12 cellular contexts compared by ENCODE assay signal in genomic region chr20:33793011-33793931, GRCh38. TPM values are rescaled to one million over a fixed set of nuclear protein-coding genes. Genes with fewer than 3 reads are reported as not detected.
A peak's percentile ranks its signal among the peaks of the same experiment; 100 is the strongest.
DNase-seq lines count a peak whose midpoint lies in the region; ATAC-seq and TF ChIP-seq lines count a peak whose summit lies in the region.
"Had no signal": no experiment of that assay in that cellular context is flagged by ENCODE, and none has a peak within 500 bp of the region (broad histone marks: within the 10 kb centered on the region; RNA-seq: fewer than 3 reads in every experiment).

No MANE protein-coding gene starts in this region.

- DNase-seq in GM13977 (ENCODE audit: low spot score): peak; percentile 43
- peak; percentile 44 for DNase-seq in UCSD-AML1 (lab: John Stamatoyannopoulos, UW; ENCODE audit: unreplicated experiment)
- peak; percentile 14 for DNase-seq in hepatic stellate cell (ENCODE audit: low spot score)
- DNase-seq in sciatic nerve (ENCODE audit: low spot score): no peak
- no peak for DNase-seq in NCI-H128 (lab: John Stamatoyannopoulos, UW; ENCODE audit: unreplicated experiment)
- DNase-seq in suprapubic skin (ENCODE audit: low spot score in 2 of 2): no peak
- DNase-seq: activated CD4-positive, alpha-beta T cell treated with anti-CD3 and anti-CD28 coated beads, Interleukin-2, amount 50 U/mL, for 48 hours; DMS79 treated with DMSO at 0.1 percent for 48 hours; natural killer cell; SHP77 had no signal

- no peak overlapping the region for H3K4me3 ChIP-seq in suprapubic skin

- ATAC-seq in sciatic nerve: peak; percentile 38
- ATAC-seq in GM19463 (IDR thresholded peaks at IDR 0.05; ENCODE audit: unreplicated experiment): no peak
- no peak for ATAC-seq in GM18498 (IDR thresholded peaks at IDR 0.05; ENCODE audit: unreplicated experiment)
- ATAC-seq: natural killer cell had no signal

- H3K27me3 ChIP-seq in suprapubic skin: no peaks in the 10 kb centered on the region

- H3K9me3 ChIP-seq in suprapubic skin: no peaks in the 10 kb centered on the region

- no peak for TF ChIP-seq POLR2A in suprapubic skin (IDR thresholded peaks at IDR 0.05)

- 50% methylated on average over 21 of the region's 21 CpGs for WGBS in suprapubic skin

- intact Hi-C loops in sciatic nerve (cut with DNase I): no loop called here

- peaks cover 19% of the 10 kb centered on the region for H3K4me1 ChIP-seq in suprapubic skin

- TF ChIP-seq CTCF in GM13977 (IDR thresholded peaks at IDR 0.05; ENCODE audit: extremely low read depth, insufficient read depth, missing control alignments) (no peak), suprapubic skin (IDR thresholded peaks at IDR 0.05) (no peak)

- H3K36me3 ChIP-seq in suprapubic skin: peaks cover 7% of the 10 kb centered on the region

- no peak overlapping the region for H3K27ac ChIP-seq in suprapubic skin

- TF ChIP-seq EP300 in suprapubic skin (IDR thresholded peaks at IDR 0.05): no peak

- in situ Hi-C loops in GM13977 (cut with MboI; ENCODE audit: low pct_unique_long_range_greater_than_20kb, low sequenced_read_pairs, unreplicated experiment): no loop called here

RNA-seq across cellular contexts. Expression of gene CHMP4B, which starts 17.9 kb away (rescaled TPM):
- total RNA-seq in sciatic nerve (72.8 TPM), suprapubic skin (10 to 100 TPM; 62.1 to 95.8 (median 74.8) TPM)

Comparison
In these comparisons a context has a peak if more than half of its experiments do, and no peak if none do; other contexts are left out.
1. DNase-seq: peak in GM13977 (single experiment), UCSD-AML1 (single experiment) and hepatic stellate cell (single experiment); none in sciatic nerve (single experiment), NCI-H128 (single experiment) and suprapubic skin (0 of 2).